In the genomic region with DNA sequence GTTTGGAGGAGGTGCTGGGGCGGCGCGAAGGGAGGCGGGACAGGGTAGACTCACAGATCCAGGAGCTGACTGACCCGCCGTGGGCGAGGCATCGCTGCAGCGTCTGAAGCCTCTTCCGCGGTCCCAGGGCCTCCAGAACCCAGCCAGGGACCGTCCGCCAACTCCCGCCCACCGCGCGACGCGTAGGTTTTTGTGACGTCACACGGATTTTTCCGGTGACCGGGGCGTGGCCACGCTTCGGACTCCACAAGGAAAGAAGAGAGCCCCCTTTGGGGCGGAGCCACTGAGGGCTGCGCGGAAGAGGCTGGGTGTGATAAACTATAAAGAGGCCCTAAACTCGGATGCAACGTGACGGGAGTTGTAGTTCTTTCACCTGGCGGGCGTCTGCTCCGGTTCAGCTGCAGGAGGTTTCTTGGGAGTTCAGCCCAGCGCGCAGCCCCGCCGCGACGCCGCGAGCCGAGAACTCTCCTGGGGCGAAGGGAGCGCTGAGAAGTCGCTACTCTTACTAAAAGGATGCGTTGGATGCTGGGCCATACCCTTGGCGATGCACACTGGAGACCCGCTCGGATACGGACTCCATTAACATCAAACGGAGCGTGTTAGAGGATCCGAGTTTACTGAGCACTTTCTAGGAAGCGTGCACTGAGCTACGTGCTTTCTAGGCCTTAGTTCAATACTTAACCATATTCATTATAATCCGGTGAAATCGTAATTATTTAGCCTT, we compare ENCODE assay signal across 8 cellular contexts. TPM values are rescaled to one million over a fixed set of nuclear protein-coding genes. Genes with fewer than 3 reads are reported as not detected.
DNase-seq lines count a peak whose midpoint lies in the region; ATAC-seq, FAIRE-seq and TF ChIP-seq lines count a peak whose summit lies in the region.

A gene (minus strand): TSS at position 105 of the 724 bp plus-strand sequence. CDS start 13 bp downstream, at position 92.

- H3K4me3 ChIP-seq in ascending aorta (peak within 1 kb of the TSS; percentile 56 to 84), right cardiac atrium (ENCODE audit: low read length) (peak within 1 kb of the TSS; percentile 95), psoas muscle (peak within 1 kb of the TSS; percentile 87)

- 3% methylated on average over 59 of the region's 59 CpGs for WGBS in right cardiac atrium
- WGBS in psoas muscle, 3 donors, result 1% methylated on average over 55 to 59 of the region's 59 CpGs

- peaks cover 10 to 37% of the 10 kb centered on the region in 2 donors for H3K4me1 ChIP-seq in ascending aorta
- H3K4me1 ChIP-seq in right cardiac atrium (ENCODE audit: control insufficient read depth, insufficient read depth, low read length), result peaks cover 6% of the 10 kb centered on the region
- peaks cover 44% of the 10 kb centered on the region for H3K4me1 ChIP-seq in psoas muscle

- ATAC-seq in GM18498 (IDR thresholded peaks at IDR 0.05; ENCODE audit: unreplicated experiment), result peak; percentile 96
- ATAC-seq in HG02885 (IDR thresholded peaks at IDR 0.05; ENCODE audit: poor library complexity, unreplicated experiment), result peak; percentile 96
- peak; percentile 98 to 99 for ATAC-seq in right cardiac atrium
- peak; percentile 93 to 96 (median 94) for ATAC-seq in psoas muscle

- peak; percentile 97 to 98 for DNase-seq in NCI-H187 (lab: John Stamatoyannopoulos, UW)
- DNase-seq in T-helper 2 cell, result peak; percentile 88 to 100 (median 97)
- peak; percentile 99 to 100 for DNase-seq in ascending aorta (ENCODE audit: low spot score in 2 of 2)
- peak; percentile 99 to 100 (median 100) for DNase-seq in right cardiac atrium
- peak; percentile 99 for DNase-seq in psoas muscle
- peak; percentile 97 for DNase-seq in urothelium cell line (ENCODE audit: low spot score)

- intact Hi-C loops in ascending aorta (cut with DNase I) (loop anchor here (1.0 to 2.0 kb wide), 6 partner anchors 70 to 950 kb away; a partner anchor contains a TSS), right cardiac atrium (cut with DNase I) (no loop called here), psoas muscle (cut with DNase I) (loop anchor here (5.0 kb wide), 3 partner anchors 67 to 233 kb away; a partner anchor contains a TSS)

- no peak for FAIRE-seq in urothelium cell line (lab: Jason Lieb, UNC)

- H3K27ac ChIP-seq in ascending aorta, result peak within 1 kb of the TSS; percentile 92 to 96
- peak within 1 kb of the TSS; percentile 100 for H3K27ac ChIP-seq in right cardiac atrium (ENCODE audit: low read length)
- H3K27ac ChIP-seq in psoas muscle, result peak within 1 kb of the TSS; percentile 94

- TF ChIP-seq CTCF in ascending aorta (IDR thresholded peaks at IDR 0.05), result no peak
- TF ChIP-seq CTCF in psoas muscle (IDR thresholded peaks at IDR 0.05), result peak; percentile 10

- H3K27me3 ChIP-seq in ascending aorta (no peaks in the 10 kb centered on the region), right cardiac atrium (ENCODE audit: control insufficient read depth, insufficient read depth) (no peaks in the 10 kb centered on the region), psoas muscle (ENCODE audit: insufficient read depth in 3 of 3, low read length in 2 of 3) (no peaks in the 10 kb centered on the region)

- no peaks in the 10 kb centered on the region for H3K36me3 ChIP-seq in ascending aorta
- H3K36me3 ChIP-seq in psoas muscle (ENCODE audit: insufficient read depth in 1 of 2, low read depth in 1 of 2), result no peaks in the 10 kb centered on the region

- H3K9me3 ChIP-seq in ascending aorta (peaks cover 0 to 35% of the 10 kb centered on the region in 2 donors), right cardiac atrium (ENCODE audit: control insufficient read depth, low read length) (no peaks in the 10 kb centered on the region), psoas muscle (no peaks in the 10 kb centered on the region)

RNA-seq across cellular contexts. Expression of the gene that starts here (rescaled TPM):
- total RNA-seq in ascending aorta (0.75 TPM), right cardiac atrium (10 to 100 TPM; 10.7 to 13.9 (median 11.6) TPM), psoas muscle (10 to 100 TPM; 10.4 to 19.8 (median 12.8) TPM)
- polyA plus RNA-seq in right cardiac atrium (9.6 TPM), psoas muscle (10 to 100 TPM; 12.6 to 30.0 (median 13.9) TPM)

Comparison
In these comparisons a context has a peak if more than half of its experiments do, and no peak if none do; other contexts are left out.
1. Peak in every context shown above with its lines: DNase-seq, ATAC-seq, H3K4me3 ChIP-seq and H3K27ac ChIP-seq.
2. Peak in DNase-seq, H3K4me3 ChIP-seq and H3K27ac ChIP-seq in ascending aorta; RNA of the gene not detected or under 1 TPM.
3. intact Hi-C loops: an anchor here in ascending aorta (1.0 to 2.0 kb wide) and psoas muscle (5.0 kb wide); none called in right cardiac atrium.